ENCODE assay signal across 16 cellular contexts in genomic region chr18:79816981-79817606, GRCh38. TPM values are rescaled to one million over a fixed set of nuclear protein-coding genes. Genes with fewer than 3 reads are reported as not detected.
"Had no signal": no experiment of that assay in that cellular context is flagged by ENCODE, and none has a peak within 500 bp of the region (broad histone marks: within the 10 kb centered on the region; RNA-seq: fewer than 3 reads in every experiment).

No MANE protein-coding gene starts in this region.

- H3K4me1 Mint-ChIP-seq: activated T-helper 17 cell treated with anti-CD3 and anti-CD28 coated beads, Interleukin-2, amount 50 U/mL, for 72 hours had no signal

- DNase-seq: activated CD4-positive, alpha-beta T cell treated with anti-CD3 and anti-CD28 coated beads for 1 hour; activated CD4-positive, alpha-beta T cell treated with anti-CD3 and anti-CD28 coated beads, Interleukin-2, amount 50 U/mL, for 4 hours; activated naive CD4-positive, alpha-beta T cell treated with Interleukin-2 at 50 U/mL for 16 hours; activated T-cell treated with anti-CD3 and anti-CD28 coated beads for 4 hours; dorsolateral prefrontal cortex; naive thymus-derived CD4-positive, alpha-beta T cell; occipital lobe; T-helper 1 cell; T1000 had no signal

- H3K4me3 ChIP-seq: dorsolateral prefrontal cortex, gastroesophageal sphincter, prostate gland had no signal

- H3K36me3 Mint-ChIP-seq: naive thymus-derived CD4-positive, alpha-beta T cell had no signal

- H3K4me3 Mint-ChIP-seq: activated T-helper 17 cell treated with anti-CD3 and anti-CD28 coated beads, Interleukin-2, amount 50 U/mL, for 72 hours; naive thymus-derived CD4-positive, alpha-beta T cell had no signal

- H3K9me3 Mint-ChIP-seq: activated T-helper 17 cell treated with anti-CD3 and anti-CD28 coated beads, Interleukin-2, amount 50 U/mL, for 72 hours; naive thymus-derived CD4-positive, alpha-beta T cell had no signal

- H3K27ac ChIP-seq: dorsolateral prefrontal cortex, gastroesophageal sphincter, prostate gland had no signal

- FAIRE-seq: islet of Langerhans had no signal

- H3K9me3 ChIP-seq: gastroesophageal sphincter, prostate gland had no signal

- H3K4me1 ChIP-seq: gastroesophageal sphincter, prostate gland had no signal

- ATAC-seq: activated T-helper 17 cell treated with anti-CD3 and anti-CD28 coated beads, Interleukin-2, amount 50 U/mL, for 72 hours; gastroesophageal sphincter; naive thymus-derived CD4-positive, alpha-beta T cell had no signal

- H3K27ac Mint-ChIP-seq: activated T-helper 17 cell treated with anti-CD3 and anti-CD28 coated beads, Interleukin-2, amount 50 U/mL, for 72 hours; naive thymus-derived CD4-positive, alpha-beta T cell had no signal

- H3K36me3 ChIP-seq: gastroesophageal sphincter, prostate gland had no signal

RNA-seq across cellular contexts. Expression of gene KCNG2, which starts 19.4 kb away (rescaled TPM):
- total RNA-seq: activated T-helper 17 cell treated with anti-CD3 and anti-CD28 coated beads, Interleukin-2, amount 50 U/mL, for 72 hours; naive thymus-derived CD4-positive, alpha-beta T cell; ureter had no signal
- polyA plus RNA-seq: aorta; naive thymus-derived CD4-positive, alpha-beta T cell; right cardiac atrium had no signal
